In the genomic region with DNA sequence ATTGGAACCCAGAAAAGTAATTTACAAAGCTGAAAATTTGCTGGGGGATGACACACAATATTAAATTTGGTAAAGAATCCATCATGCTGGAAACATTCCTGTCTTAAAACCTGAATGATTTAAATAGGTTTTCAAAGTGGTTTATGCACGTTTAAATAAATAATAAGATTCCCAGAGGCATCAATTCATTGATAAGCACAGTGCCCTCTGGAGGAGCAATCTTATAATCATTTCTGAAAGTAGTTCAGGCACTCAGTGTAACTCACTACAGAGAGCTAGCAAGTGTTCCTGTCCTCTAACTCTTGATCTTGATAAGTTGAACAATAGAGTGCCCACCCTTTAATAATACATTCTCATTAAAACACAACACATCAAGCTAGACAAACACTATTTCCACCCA, we compare ENCODE assay signal across 29 cellular contexts. TPM values are rescaled to one million over a fixed set of nuclear protein-coding genes. Genes with fewer than 3 reads are reported as not detected.
DNase-seq lines count a peak whose midpoint lies in the region; ATAC-seq and TF ChIP-seq lines count a peak whose summit lies in the region.
"Had no signal": no experiment of that assay in that cellular context is flagged by ENCODE, and none has a peak within 500 bp of the region (broad histone marks: within the 10 kb centered on the region; RNA-seq: fewer than 3 reads in every experiment).

No MANE protein-coding gene starts in this region.

- POLR2A ChIA-PET in HCT116 (lab: Charles Lee), result no interaction called here

- no peak overlapping the region for H2AFZ ChIP-seq in HCT116 (ENCODE audit: low read depth, low read length, poor library complexity, severe bottlenecking)
- no peak overlapping the region for H2AFZ ChIP-seq in osteoblast (ENCODE audit: low read length)
- H2AFZ ChIP-seq in neuronal stem cell (ENCODE audit: low read length), result no peak overlapping the region

- no peak overlapping the region for H2BK15ac ChIP-seq in neuronal stem cell (ENCODE audit: low read length)

- TF ChIP-seq RAD21 in HCT116 (IDR thresholded peaks at IDR 0.05; ENCODE audit: low read depth), result no peak

- no peak overlapping the region for H4K8ac ChIP-seq in neuronal stem cell (ENCODE audit: low read depth, low read length)

- no peaks in the 10 kb centered on the region for H3K9me2 ChIP-seq in HCT116 (ENCODE audit: insufficient read depth)

- no peak overlapping the region for H2BK120ac ChIP-seq in neuronal stem cell (ENCODE audit: low read depth, low read length)

- no peak overlapping the region for H3K14ac ChIP-seq in neuronal stem cell (ENCODE audit: low read length)

- no peak overlapping the region for H3K18ac ChIP-seq in neuronal stem cell (ENCODE audit: low read length)

- H3K4me1 ChIP-seq in HCT116 (ENCODE audit: control insufficient read depth in 1 of 2, insufficient read depth in 2 of 2, low read length in 2 of 2) (no peaks in the 10 kb centered on the region), osteoblast (ENCODE audit: insufficient read depth, low read length) (no peaks in the 10 kb centered on the region), neuronal stem cell (ENCODE audit: control insufficient read depth in 2 of 2, insufficient read depth in 1 of 2, low read depth in 1 of 2, low read length in 2 of 2) (no peaks in the 10 kb centered on the region)
- H3K4me1 ChIP-seq: breast epithelium, pancreas, Peyer's patch had no signal

- no peak for TF ChIP-seq POLR2A in HCT116 (IDR thresholded peaks at IDR 0.05; ENCODE audit: borderline replicate concordance, extremely low read depth, insufficient read depth, insufficient read length)

- H3K23ac ChIP-seq in neuronal stem cell (ENCODE audit: low read depth, low read length, poor library complexity), result no peak overlapping the region

- no peaks in the 10 kb centered on the region for H3K79me2 ChIP-seq in HCT116 (ENCODE audit: insufficient read depth, low read length)
- H3K79me2 ChIP-seq in osteoblast (ENCODE audit: insufficient read depth, low read length), result no peaks in the 10 kb centered on the region

- no peak overlapping the region for H2BK5ac ChIP-seq in neuronal stem cell (ENCODE audit: low read length)

- CTCF ChIA-PET in HCT116 (lab: Charles Lee), result interaction anchor here (0.7 kb wide), 2 partner anchors 11 to 15 kb away, joined by 3 read pairs; no protein-coding TSS in a partner anchor

- H3K36me3 ChIP-seq in HCT116 (ENCODE audit: control insufficient read depth in 1 of 2, insufficient read depth in 2 of 2, low read length in 2 of 2), result no peaks in the 10 kb centered on the region
- no peaks in the 10 kb centered on the region for H3K36me3 ChIP-seq in osteoblast (ENCODE audit: insufficient read depth, low read length)
- no peaks in the 10 kb centered on the region for H3K36me3 ChIP-seq in neuronal stem cell (replicated peaks in 1 of 2; ENCODE audit: control insufficient read depth in 2 of 2, insufficient read depth in 2 of 2, low read length in 2 of 2)
- H3K36me3 ChIP-seq: breast epithelium, pancreas, Peyer's patch, thoracic aorta had no signal

- H3K4ac ChIP-seq in neuronal stem cell (ENCODE audit: low read length), result no peak overlapping the region

- ATAC-seq in HCT116, result no peak; the same call in 1 of the 2 replicates
- no peak for ATAC-seq in GM21723 (IDR thresholded peaks at IDR 0.05; ENCODE audit: unreplicated experiment)
- no peak for ATAC-seq in GM18502 (IDR thresholded peaks at IDR 0.05; ENCODE audit: poor library complexity, unreplicated experiment)
- ATAC-seq: activated CD4-positive, alpha-beta T cell treated with anti-CD3 and anti-CD28 coated beads for 36 hours; activated naive CD4-positive, alpha-beta T cell treated with anti-CD3 and anti-CD28 coated beads, Interleukin-2, amount 50 U/mL, for 72 hours; left colon; pancreas had no signal

- H2AK5ac ChIP-seq in neuronal stem cell (ENCODE audit: low read depth, low read length), result no peak overlapping the region

- RAD21 ChIA-PET in HCT116 (lab: Charles Lee; ENCODE audit: low non-redundant PET in 1 of 2, low total read pairs in 2 of 2, uncharacterized antibody in 2 of 2, unreplicated experiment in 2 of 2), result no interaction called here

- H3K4me3 ChIP-seq in HCT116 (replicated peaks in 1 of 2; ENCODE audit: low read depth in 1 of 2, low read length in 2 of 2) (no peak overlapping the region), osteoblast (ENCODE audit: insufficient read depth, low read length) (no peak overlapping the region), neuronal stem cell (ENCODE audit: low read length in 2 of 2) (no peak overlapping the region)
- H3K4me3 ChIP-seq: breast epithelium, pancreas, Peyer's patch, thoracic aorta had no signal

- no peak overlapping the region for H4K91ac ChIP-seq in neuronal stem cell (ENCODE audit: low read depth, low read length, poor library complexity)

- TF ChIP-seq CTCF in C4-2B (conservative IDR thresholded peaks at IDR 0.05), result peak; percentile 80
- TF ChIP-seq CTCF in HCT116 (IDR thresholded peaks at IDR 0.05 in 2 of 3, conservative IDR thresholded peaks at IDR 0.05 in 1 of 3; ENCODE audit: borderline replicate concordance in 1 of 3, insufficient read depth in 1 of 3, low read depth in 2 of 3, low read length in 2 of 3), result peak in 2 of 3 experiments; percentile 7 to 36; a peak in 2 of 6 replicates
- TF ChIP-seq CTCF in VCaP (conservative IDR thresholded peaks at IDR 0.05), result peak; percentile 65
- peak; percentile 20 for TF ChIP-seq CTCF in osteoblast (IDR thresholded peaks at IDR 0.05; ENCODE audit: extremely low read depth, low read depth, low read length)

- WGBS in neuronal stem cell (ENCODE audit: extremely low coverage in 2 of 2, insufficient read length in 2 of 2, insufficient replicate concordance in 1 of 2), 2 donors, result no CpG with 5 or more reads among the region's 1 CpG

- no peaks in the 10 kb centered on the region for H3K79me1 ChIP-seq in neuronal stem cell (ENCODE audit: low read depth, low read length)

- DNase-seq in HCT116 (ENCODE audit: low read depth, low spot score) (no peak), osteoblast (ENCODE audit: insufficient read length, low spot score, missing footprints) (no peak), neuronal stem cell (ENCODE audit: low spot score) (no peak)
- DNase-seq: ACHN; activated CD4-positive, alpha-beta T cell treated with anti-CD3 and anti-CD28 coated beads for 36 hours; activated CD8-positive, alpha-beta memory T cell treated with anti-CD3 and anti-CD28 coated beads for 24 hours; activated effector memory CD4-positive, alpha-beta T cell treated with Interleukin-2 at 50 U/mL for 16 hours; anterior cingulate cortex; CD8-positive, alpha-beta memory T cell; DMS 273 treated with DMSO at 0.1 percent for 48 hours; left colon; mammary epithelial cell; NCI-H1105 treated with DMSO at 0.1 percent for 48 hours; NCI-H2029; NCI-H524 treated with DMSO at 0.1 percent for 48 hours; pancreas; Peyer's patch; SHP77 treated with DMSO at 0.1 percent for 48 hours; stimulated activated CD4-positive, alpha-beta T cell treated with anti-CD3 and anti-CD28 coated beads, Interleukin-1b, Interleukin-23, amount 100 ng/mL, for 48 hours; stimulated activated CD8-positive, alpha-beta memory T cell treated with anti-CD3 and anti-CD28 coated beads, Interleukin-4, amount 100 ng/mL, for 48 hours had no signal

- no peak overlapping the region for H3K9ac ChIP-seq in HCT116 (ENCODE audit: low read length)
- no peak overlapping the region for H3K9ac ChIP-seq in neuronal stem cell (ENCODE audit: low read depth, low read length, poor library complexity)

- H3K27ac ChIP-seq in C4-2B (no peak overlapping the region), HCT116 (ENCODE audit: low read depth, low read length) (no peak overlapping the region), VCaP (no peak overlapping the region), osteoblast (ENCODE audit: low read depth, low read length) (no peak overlapping the region), neuronal stem cell (replicated peaks; ENCODE audit: low read length) (no peak overlapping the region)
- H3K27ac ChIP-seq: breast epithelium, pancreas, Peyer's patch, thoracic aorta had no signal

- H4K20me1 ChIP-seq in HCT116 (ENCODE audit: insufficient read depth) (no peaks in the 10 kb centered on the region), osteoblast (ENCODE audit: insufficient read depth, low read length) (no peaks in the 10 kb centered on the region)

- H3K9me3 ChIP-seq in HCT116 (ENCODE audit: control insufficient read depth in 1 of 2, insufficient read depth in 1 of 2, low read depth in 1 of 2, low read length in 2 of 2) (no peaks in the 10 kb centered on the region), osteoblast (ENCODE audit: low read depth, low read length) (no peaks in the 10 kb centered on the region), neuronal stem cell (replicated peaks in 1 of 2; ENCODE audit: control insufficient read depth in 2 of 2, insufficient read depth in 1 of 2, low read depth in 1 of 2, low read length in 2 of 2) (no peaks in the 10 kb centered on the region)
- H3K9me3 ChIP-seq: pancreas, Peyer's patch, thoracic aorta had no signal

- H3K27me3 ChIP-seq in HCT116 (ENCODE audit: insufficient read depth, low read length) (peaks cover 61% of the 10 kb centered on the region), osteoblast (ENCODE audit: insufficient read depth, low read length) (no peaks in the 10 kb centered on the region), neuronal stem cell (ENCODE audit: control insufficient read depth in 3 of 3, insufficient read depth in 3 of 3, low read depth in 1 of 3, low read length in 3 of 3) (no peaks in the 10 kb centered on the region)
- H3K27me3 ChIP-seq: breast epithelium, pancreas, Peyer's patch had no signal

- no TSS peak for BruUV-seq in HCT116 (replicated peaks; lab: Mats Ljungman, UMichigan)

- H3K4me2 ChIP-seq in HCT116 (ENCODE audit: low read length) (no peak overlapping the region), osteoblast (ENCODE audit: insufficient read depth, low read length) (no peak overlapping the region), neuronal stem cell (ENCODE audit: insufficient read depth, low read length, poor library complexity, severe bottlenecking) (no peak overlapping the region)

- H2BK12ac ChIP-seq in neuronal stem cell (ENCODE audit: low read length), result no peak overlapping the region

- intact Hi-C loops in HCT116 (cut with micrococcal nuclease), result no loop called here

TF ChIP-seq in HCT116, 20 proteins besides CTCF, POLR2A, EP300 and RAD21 (continues in another document):
- TF ChIP-seq EZH2phosphoT487 (IDR thresholded peaks at IDR 0.05; ENCODE audit: borderline replicate concordance), result no peak
- no peak for TF ChIP-seq FOSL1 (IDR thresholded peaks at IDR 0.05; ENCODE audit: low read depth)
- TF ChIP-seq POLR2AphosphoS5 (IDR thresholded peaks at IDR 0.05; ENCODE audit: low read depth, low read length), result no peak
- no peak for TF ChIP-seq EZH2 (IDR thresholded peaks at IDR 0.05)
- TF ChIP-seq YY1 (IDR thresholded peaks at IDR 0.05; ENCODE audit: extremely low read depth, insufficient replicate concordance, low read depth, low read length), result no peak
- no peak for TF ChIP-seq ELF1 (IDR thresholded peaks at IDR 0.05; ENCODE audit: borderline replicate concordance, low read depth)
- no peak for TF ChIP-seq SP1 (IDR thresholded peaks at IDR 0.05; ENCODE audit: low read depth)
- no peak for TF ChIP-seq ZFX (IDR thresholded peaks at IDR 0.05)
- TF ChIP-seq EGR1 (IDR thresholded peaks at IDR 0.05; ENCODE audit: low read depth), result no peak

RNA-seq across cellular contexts. Expression of a gene that starts 43.5 kb away (rescaled TPM):
- total RNA-seq in HCT116 (2021; ENCODE audit: unreplicated experiment) (not detected), osteoblast (2.7 and 4.3 TPM in 2 replicates)
- polyA plus RNA-seq in HCT116 (2012), result not detected in 2 replicates
- polyA plus RNA-seq in neuronal stem cell (2013, experiment 1 of 2), result 77.7 TPM
- 77.2 TPM for polyA plus RNA-seq in neuronal stem cell (2013, experiment 2 of 2)
- total RNA-seq: B cell had no signal
- polyA plus RNA-seq: CD8-positive, alpha-beta memory T cell; IgD-negative memory B cell had no signal

Comparison
In these comparisons a context has a peak if more than half of its experiments do, and no peak if none do; other contexts are left out.
1. CTCF ChIP-seq: peak in every context shown above with its lines; median percentile 80 in C4-2B; 65 in VCaP; 22 in HCT116; 20 in osteoblast.